In the genomic region with DNA sequence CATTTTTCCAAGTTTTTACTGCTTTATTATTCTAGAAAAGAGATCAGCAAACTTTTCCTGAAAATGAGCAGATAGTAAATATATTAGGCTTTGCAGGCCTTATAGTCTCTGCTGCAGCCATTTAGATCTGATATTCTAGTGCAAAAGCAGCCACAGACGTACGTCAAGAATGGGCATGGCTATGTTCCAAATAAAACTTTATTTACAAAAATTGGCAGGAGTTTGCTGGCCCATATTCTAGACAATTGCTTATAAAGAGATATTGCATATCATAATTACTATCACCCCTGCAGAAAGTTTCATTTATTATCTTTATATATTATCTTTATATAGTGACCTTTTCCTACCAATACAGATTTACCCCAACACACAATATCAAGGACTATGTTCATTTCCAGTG, we compare ENCODE assay signal across 7 cellular contexts.
"Had no signal": no experiment of that assay in that cellular context is flagged by ENCODE, and none has a peak within 500 bp of the region (broad histone marks: within the 10 kb centered on the region; RNA-seq: fewer than 3 reads in every experiment).

No MANE protein-coding gene starts in this region.

- DNase-seq: GDM1, GF-D8 had no signal

- ATAC-seq: GM12878 had no signal

- FAIRE-seq: GM12878, GM12891, GM12892, GM18507, GM19239 had no signal

- H3K4me3 ChIP-seq: GM12878 had no signal
